Comparison of ENCODE assay signal across 1 cellular context in genomic region chr11:61792310-61793083, GRCh38.
TF ChIP-seq lines count a peak whose summit lies in the region.

TSS of gene FEN1 (plus strand) at chr11:61792911. CDS start at chr11:61795362, 2,451 bp downstream.
TSS of gene TMEM258 (minus strand) at chr11:61792599. CDS start at chr11:61792558, 41 bp downstream.

TF ChIP-seq in K562, 482 proteins besides CTCF, POLR2A, EP300 and RAD21 (continued from another document and continues in another):
- TF ChIP-seq FOXP4 (CRISPR knock-in tag; IDR thresholded peaks at IDR 0.05; ENCODE audit: borderline replicate concordance) = no peak; the same call in none of the 2 replicates
- no peak for TF ChIP-seq SMARCC2 (IDR thresholded peaks at IDR 0.05; ENCODE audit: low read depth)
- TF ChIP-seq ZFX (CRISPR knock-in tag; IDR thresholded peaks at IDR 0.05) = peak; percentile 71
- TF ChIP-seq ZNF444 (CRISPR knock-in tag; IDR thresholded peaks at IDR 0.05) = no peak
- 0 out of 2 replicates have a peak, but pooled peaks have one; percentile 19 for TF ChIP-seq CEBPG (CRISPR knock-in tag; IDR thresholded peaks at IDR 0.05)
- no peak for TF ChIP-seq CEBPG (tag; conservative IDR thresholded peaks at IDR 0.05 in 1 of 2, IDR thresholded peaks at IDR 0.05 in 1 of 2)
- no peak for TF ChIP-seq NFIX (CRISPR knock-in tag; IDR thresholded peaks at IDR 0.05; ENCODE audit: low read depth)
- peak; percentile 64; the same call in 1 of the 2 replicates for TF ChIP-seq ZNF175 (CRISPR knock-in tag; IDR thresholded peaks at IDR 0.05; ENCODE audit: low read depth)
- TF ChIP-seq HIVEP1 (CRISPR knock-in tag; IDR thresholded peaks at IDR 0.05) = 0 out of 2 replicates have a peak, but pooled peaks have one; percentile 46
- no peak for TF ChIP-seq MAFG (tag; conservative IDR thresholded peaks at IDR 0.05)
- no peak; the same call in 1 of the 2 replicates for TF ChIP-seq ZNF134 (CRISPR knock-in tag; conservative IDR thresholded peaks at IDR 0.05)
- no peak for TF ChIP-seq IRF9 (tag; IDR thresholded peaks at IDR 0.05)
- no peak for TF ChIP-seq TSC22D4 (tag; IDR thresholded peaks at IDR 0.05)
- TF ChIP-seq ZNF224 (CRISPR knock-in tag; IDR thresholded peaks at IDR 0.05) = peak; percentile 50; the same call in 1 of the 2 replicates
- TF ChIP-seq NR3C1 (CRISPR knock-in tag; IDR thresholded peaks at IDR 0.05) = no peak
- peak; percentile 10 to 78; a peak in 2 of 4 replicates for TF ChIP-seq FOXK2 (conservative IDR thresholded peaks at IDR 0.05 in 1 of 2, IDR thresholded peaks at IDR 0.05 in 1 of 2; ENCODE audit: low read depth in 2 of 2)
- no peak for TF ChIP-seq ZNF347 (CRISPR knock-in tag; IDR thresholded peaks at IDR 0.05; ENCODE audit: low read depth)
- TF ChIP-seq RBM25 (IDR thresholded peaks at IDR 0.05; ENCODE audit: low read depth, low read length, severe bottlenecking) = no peak
- no peak for TF ChIP-seq PHTF2 (CRISPR knock-in tag; IDR thresholded peaks at IDR 0.05)
- TF ChIP-seq, protein P1, sequence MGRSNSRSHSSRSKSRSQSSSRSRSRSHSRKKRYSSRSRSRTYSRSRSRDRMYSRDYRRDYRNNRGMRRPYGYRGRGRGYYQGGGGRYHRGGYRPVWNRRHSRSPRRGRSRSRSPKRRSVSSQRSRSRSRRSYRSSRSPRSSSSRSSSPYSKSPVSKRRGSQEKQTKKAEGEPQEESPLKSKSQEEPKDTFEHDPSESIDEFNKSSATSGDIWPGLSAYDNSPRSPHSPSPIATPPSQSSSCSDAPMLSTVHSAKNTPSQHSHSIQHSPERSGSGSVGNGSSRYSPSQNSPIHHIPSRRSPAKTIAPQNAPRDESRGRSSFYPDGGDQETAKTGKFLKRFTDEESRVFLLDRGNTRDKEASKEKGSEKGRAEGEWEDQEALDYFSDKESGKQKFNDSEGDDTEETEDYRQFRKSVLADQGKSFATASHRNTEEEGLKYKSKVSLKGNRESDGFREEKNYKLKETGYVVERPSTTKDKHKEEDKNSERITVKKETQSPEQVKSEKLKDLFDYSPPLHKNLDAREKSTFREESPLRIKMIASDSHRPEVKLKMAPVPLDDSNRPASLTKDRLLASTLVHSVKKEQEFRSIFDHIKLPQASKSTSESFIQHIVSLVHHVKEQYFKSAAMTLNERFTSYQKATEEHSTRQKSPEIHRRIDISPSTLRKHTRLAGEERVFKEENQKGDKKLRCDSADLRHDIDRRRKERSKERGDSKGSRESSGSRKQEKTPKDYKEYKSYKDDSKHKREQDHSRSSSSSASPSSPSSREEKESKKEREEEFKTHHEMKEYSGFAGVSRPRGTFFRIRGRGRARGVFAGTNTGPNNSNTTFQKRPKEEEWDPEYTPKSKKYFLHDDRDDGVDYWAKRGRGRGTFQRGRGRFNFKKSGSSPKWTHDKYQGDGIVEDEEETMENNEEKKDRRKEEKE (IDR thresholded peaks at IDR 0.05; ENCODE audit: borderline replicate concordance in 1 of 2, control insufficient read depth in 1 of 2, low read depth in 2 of 2, low read length in 1 of 2) = 0 out of 4 replicates have a peak, but pooled peaks of 1 of the 2 experiments have one; percentile 36
- TF ChIP-seq, protein P2, sequence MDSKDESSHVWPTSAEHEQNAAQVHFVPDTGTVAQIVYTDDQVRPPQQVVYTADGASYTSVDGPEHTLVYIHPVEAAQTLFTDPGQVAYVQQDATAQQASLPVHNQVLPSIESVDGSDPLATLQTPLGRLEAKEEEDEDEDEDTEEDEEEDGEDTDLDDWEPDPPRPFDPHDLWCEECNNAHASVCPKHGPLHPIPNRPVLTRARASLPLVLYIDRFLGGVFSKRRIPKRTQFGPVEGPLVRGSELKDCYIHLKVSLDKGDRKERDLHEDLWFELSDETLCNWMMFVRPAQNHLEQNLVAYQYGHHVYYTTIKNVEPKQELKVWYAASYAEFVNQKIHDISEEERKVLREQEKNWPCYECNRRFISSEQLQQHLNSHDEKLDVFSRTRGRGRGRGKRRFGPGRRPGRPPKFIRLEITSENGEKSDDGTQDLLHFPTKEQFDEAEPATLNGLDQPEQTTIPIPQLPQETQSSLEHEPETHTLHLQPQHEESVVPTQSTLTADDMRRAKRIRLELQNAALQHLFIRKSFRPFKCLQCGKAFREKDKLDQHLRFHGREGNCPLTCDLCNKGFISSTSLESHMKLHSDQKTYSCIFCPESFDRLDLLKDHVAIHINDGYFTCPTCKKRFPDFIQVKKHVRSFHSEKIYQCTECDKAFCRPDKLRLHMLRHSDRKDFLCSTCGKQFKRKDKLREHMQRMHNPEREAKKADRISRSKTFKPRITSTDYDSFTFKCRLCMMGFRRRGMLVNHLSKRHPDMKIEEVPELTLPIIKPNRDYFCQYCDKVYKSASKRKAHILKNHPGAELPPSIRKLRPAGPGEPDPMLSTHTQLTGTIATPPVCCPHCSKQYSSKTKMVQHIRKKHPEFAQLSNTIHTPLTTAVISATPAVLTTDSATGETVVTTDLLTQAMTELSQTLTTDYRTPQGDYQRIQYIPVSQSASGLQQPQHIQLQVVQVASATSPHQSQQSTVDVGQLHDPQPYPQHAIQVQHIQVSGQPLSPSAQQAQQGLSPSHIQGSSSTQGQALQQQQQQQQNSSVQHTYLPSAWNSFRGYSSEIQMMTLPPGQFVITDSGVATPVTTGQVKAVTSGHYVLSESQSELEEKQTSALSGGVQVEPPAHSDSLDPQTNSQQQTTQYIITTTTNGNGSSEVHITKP (IDR thresholded peaks at IDR 0.05; ENCODE audit: partially characterized antibody) = peak; percentile 78
- peak; percentile 77 for TF ChIP-seq ZBTB17 (CRISPR knock-in tag; IDR thresholded peaks at IDR 0.05)
- TF ChIP-seq HDAC1 (IDR thresholded peaks at IDR 0.05) = peak in 1 of 2 experiments; percentile 82; a peak in 2 of 4 replicates
- no peak for TF ChIP-seq MYBL2 (IDR thresholded peaks at IDR 0.05; ENCODE audit: low read depth)
- no peak for TF ChIP-seq MYBL2 (CRISPR knock-in tag; IDR thresholded peaks at IDR 0.05; ENCODE audit: borderline replicate concordance)
- TF ChIP-seq XRCC5 (IDR thresholded peaks at IDR 0.05; ENCODE audit: low read depth, low read length) = no peak
- no peak for TF ChIP-seq HNRNPH1 (optimal IDR thresholded peaks at IDR 0.05; ENCODE audit: low read depth, low read length)
- no peak for TF ChIP-seq WHSC1 (IDR thresholded peaks at IDR 0.05; ENCODE audit: low read length)
- no peak for TF ChIP-seq HEY1 (CRISPR knock-in tag; IDR thresholded peaks at IDR 0.05; ENCODE audit: borderline replicate concordance)
- TF ChIP-seq HNRNPLL (IDR thresholded peaks at IDR 0.05; ENCODE audit: low read depth, low read length, poor library complexity, severe bottlenecking) = no peak
- TF ChIP-seq E4F1 (CRISPR knock-in tag; IDR thresholded peaks at IDR 0.05; ENCODE audit: borderline replicate concordance) = no peak
- peak; percentile 94 for TF ChIP-seq POLR2G (IDR thresholded peaks at IDR 0.05; ENCODE audit: low read depth, low read length)
- peak; percentile 79 for TF ChIP-seq RBBP5 (IDR thresholded peaks at IDR 0.05; ENCODE audit: borderline replicate concordance, insufficient read depth, low read length, poor library complexity, severe bottlenecking)
- TF ChIP-seq RHOXF2B (CRISPR knock-in tag; conservative IDR thresholded peaks at IDR 0.05) = 0 out of 2 replicates have a peak, but pooled peaks have one; percentile 16
- peak; percentile 62; the same call in 1 of the 2 replicates for TF ChIP-seq GTF2E2 (tag; IDR thresholded peaks at IDR 0.05)
- peak; percentile 42 for TF ChIP-seq RBM22 (IDR thresholded peaks at IDR 0.05; ENCODE audit: low read depth, low read length, poor library complexity, severe bottlenecking)
- TF ChIP-seq ZBTB7A (IDR thresholded peaks at IDR 0.05; ENCODE audit: borderline replicate concordance, control insufficient read depth, low read depth, low read length) = peak; percentile 52; the same call in 1 of the 2 replicates
- TF ChIP-seq XRCC4 (IDR thresholded peaks at IDR 0.05; ENCODE audit: extremely low read depth, insufficient read depth, insufficient read length) = no peak
- TF ChIP-seq CHD1 (IDR thresholded peaks at IDR 0.05; ENCODE audit: low read length) = peak; percentile 97
- TF ChIP-seq ZBTB43 (CRISPR knock-in tag; IDR thresholded peaks at IDR 0.05) = no peak; the same call in 1 of the 2 replicates
- TF ChIP-seq NCOR1 (IDR thresholded peaks at IDR 0.05) = 0 out of 2 replicates have a peak, but pooled peaks have one; percentile 22
